Comparison of ENCODE assay signal across 17 cellular contexts in genomic region chr7:96486681-96487080, GRCh38.
DNase-seq lines count a peak whose midpoint lies in the region; ATAC-seq, FAIRE-seq and TF ChIP-seq lines count a peak whose summit lies in the region.
"Had no signal": no experiment of that assay in that cellular context is flagged by ENCODE, and none has a peak within 500 bp of the region (broad histone marks: within the 10 kb centered on the region; RNA-seq: fewer than 3 reads in every experiment).

No MANE protein-coding gene starts in this region.

- H3F3A ChIP-seq in PC-9 (ENCODE audit: insufficient read depth, low read depth) = no peaks in the 10 kb centered on the region

- DNase-seq in IMR-90 (no peak), PC-9 (no peak), prostate gland (ENCODE audit: low spot score) (peak; percentile 5), small intestine (no peak), Caco-2 (no peak)
- DNase-seq: BE2C; CD4-positive, alpha-beta memory T cell; DMS153; H7 had no signal

- H3K9me3 ChIP-seq in IMR-90 (ENCODE audit: control insufficient read depth, insufficient read depth, low read length) (no peaks in the 10 kb centered on the region), PC-9 (ENCODE audit: insufficient read depth, low read depth) (no peaks in the 10 kb centered on the region), prostate gland (no peaks in the 10 kb centered on the region), small intestine (ENCODE audit: control insufficient read depth, low read depth) (no peaks in the 10 kb centered on the region), Caco-2 (no peaks in the 10 kb centered on the region)
- H3K9me3 ChIP-seq: A549, BE2C had no signal

- H4K91ac ChIP-seq in IMR-90 (ENCODE audit: insufficient read depth, low read depth, low read length) = no peak overlapping the region

- peak overlapping the region; percentile 37 for H2AFZ ChIP-seq in IMR-90 (replicated peaks; ENCODE audit: low read length, poor library complexity)
- no peak overlapping the region for H2AFZ ChIP-seq in PC-9

- no peak overlapping the region for H2AK9ac ChIP-seq in IMR-90 (replicated peaks; ENCODE audit: low read depth, low read length, poor library complexity)

- H3K14ac ChIP-seq in IMR-90 (replicated peaks; ENCODE audit: low read depth, low read length) = no peak overlapping the region

- no peaks in the 10 kb centered on the region for H3K79me2 ChIP-seq in PC-9 (ENCODE audit: low read depth)

- no peak overlapping the region for H2BK5ac ChIP-seq in IMR-90 (ENCODE audit: low read depth, low read length, poor library complexity, severe bottlenecking)

- TF ChIP-seq RAD21 in IMR-90 (IDR thresholded peaks at IDR 0.05; ENCODE audit: low read length) = no peak

- no peak overlapping the region for H3K23ac ChIP-seq in IMR-90 (ENCODE audit: low read depth, low read length)

- H3K4me1 ChIP-seq in IMR-90 (ENCODE audit: control insufficient read depth, insufficient read depth, low read length) (no peaks in the 10 kb centered on the region), PC-9 (replicated peaks; ENCODE audit: insufficient read depth) (peaks cover 10% of the 10 kb centered on the region), prostate gland (replicated peaks) (no peaks in the 10 kb centered on the region), small intestine (ENCODE audit: control insufficient read depth in 2 of 2, insufficient read depth in 1 of 2, low read depth in 1 of 2, low read length in 1 of 2) (no peaks in the 10 kb centered on the region), Caco-2 (no peaks in the 10 kb centered on the region)
- H3K4me1 ChIP-seq: A549, BE2C had no signal

- no peaks in the 10 kb centered on the region for H3K4me1 Mint-ChIP-seq in Caco-2 (ENCODE audit: low read depth, unreplicated experiment)
- H3K4me1 Mint-ChIP-seq: CD4-positive, alpha-beta memory T cell had no signal

- no peak overlapping the region for H2BK120ac ChIP-seq in IMR-90 (ENCODE audit: low read depth, low read length)

- no peak overlapping the region for H3K4me3 Mint-ChIP-seq in Caco-2 (ENCODE audit: unreplicated experiment)
- H3K4me3 Mint-ChIP-seq: CD4-positive, alpha-beta memory T cell had no signal

- H3K27ac Mint-ChIP-seq in Caco-2 (ENCODE audit: unreplicated experiment) = no peak overlapping the region
- H3K27ac Mint-ChIP-seq: CD4-positive, alpha-beta memory T cell had no signal

- no peaks in the 10 kb centered on the region for H3K79me1 ChIP-seq in IMR-90 (ENCODE audit: low read depth in 1 of 2, low read length in 2 of 2)

- no peak overlapping the region for H3K27ac ChIP-seq in IMR-90 (ENCODE audit: insufficient read depth, low read length)
- H3K27ac ChIP-seq in PC-9 = no peak overlapping the region
- H3K27ac ChIP-seq in prostate gland = no peak overlapping the region
- H3K27ac ChIP-seq in small intestine (ENCODE audit: low read depth in 1 of 2, low read length in 1 of 2) = no peak overlapping the region
- H3K27ac ChIP-seq: A549, C4-2B had no signal

- TF ChIP-seq POLR2A in IMR-90 (IDR thresholded peaks at IDR 0.05; ENCODE audit: low read depth, low read length) = no peak
- TF ChIP-seq POLR2A in prostate gland (IDR thresholded peaks at IDR 0.05) = no peak

- CTCF ChIA-PET in IMR-90 (lab: Yijun Ruan, JAX) = interaction anchor here (0.6 kb wide), 1 partner anchor 71 kb away, joined by 3 read pairs; no protein-coding TSS in a partner anchor
- CTCF ChIA-PET in PC-9 (lab: Charles Lee) = no interaction called here
- CTCF ChIA-PET in Caco-2 (lab: Charles Lee) = interaction anchor here (0.7 kb wide), 1 partner anchor 364 kb away, joined by 4 read pairs; no protein-coding TSS in a partner anchor

- H2BK15ac ChIP-seq in IMR-90 (ENCODE audit: low read depth, low read length) = no peak overlapping the region

- no peak overlapping the region for H3K4ac ChIP-seq in IMR-90 (ENCODE audit: low read depth, low read length)

- H3K4me2 ChIP-seq in IMR-90 (ENCODE audit: low read depth, low read length) (no peak overlapping the region), PC-9 (peak overlapping the region; percentile 34; the same call in 1 of the 2 replicates)
- H3K4me2 ChIP-seq: A549 had no signal

- no peak overlapping the region for H2AK5ac ChIP-seq in IMR-90 (ENCODE audit: low read depth, low read length)

- H3K9ac ChIP-seq in IMR-90 (ENCODE audit: low read depth, low read length) = no peak overlapping the region

- H3K18ac ChIP-seq in IMR-90 (ENCODE audit: low read depth, low read length) = no peak overlapping the region

- H4K8ac ChIP-seq in IMR-90 (ENCODE audit: low read depth in 2 of 2, low read length in 2 of 2) = no peak overlapping the region

- ATAC-seq in IMR-90 (ENCODE audit: low read depth) = no peak
- ATAC-seq in esophagus mucosa = peak; percentile 93
- no peak for ATAC-seq in HG03460 (IDR thresholded peaks at IDR 0.05; ENCODE audit: unreplicated experiment)
- no peak for ATAC-seq in HG02973 (IDR thresholded peaks at IDR 0.05; ENCODE audit: unreplicated experiment)
- ATAC-seq: A549, GM12878 had no signal

- no peak overlapping the region for H3K4me3 ChIP-seq in IMR-90 (ENCODE audit: insufficient read depth, low read depth, low read length)
- no peak overlapping the region for H3K4me3 ChIP-seq in PC-9
- H3K4me3 ChIP-seq in prostate gland = no peak overlapping the region
- no peak overlapping the region for H3K4me3 ChIP-seq in small intestine (ENCODE audit: low read depth in 1 of 2, low read length in 2 of 2)
- no peak overlapping the region for H3K4me3 ChIP-seq in Caco-2 (ENCODE audit: low read depth, low read length)
- H3K4me3 ChIP-seq: A549, GM12878 had no signal

- TF ChIP-seq CTCF in IMR-90 (conservative IDR thresholded peaks at IDR 0.05; ENCODE audit: low read depth, low read length) (no peak), PC-9 (conservative IDR thresholded peaks at IDR 0.05) (no peak), prostate gland (IDR thresholded peaks at IDR 0.05) (no peak), Caco-2 (IDR thresholded peaks at IDR 0.05; ENCODE audit: insufficient read depth in 1 of 2, low read depth in 1 of 2, low read length in 1 of 2, severe bottlenecking in 1 of 2, unreplicated experiment in 1 of 2) (no peak)

- no CpG with 5 or more reads among the region's 4 CpGs for WGBS in IMR-90 (ENCODE audit: extremely low coverage in 2 of 2, insufficient read length in 1 of 2), 2 experiments
- WGBS in prostate gland = 49% methylated on average over 4 of the region's 4 CpGs
- WGBS in small intestine, 3 donors = 86 to 90% (median 89%) methylated on average over 4 of the region's 4 CpGs

- H3K56ac ChIP-seq in IMR-90 (ENCODE audit: extremely low read depth, insufficient read depth, low read length) = no peak overlapping the region

- no peaks in the 10 kb centered on the region for H3K9me3 Mint-ChIP-seq in Caco-2 (ENCODE audit: unreplicated experiment)
- H3K9me3 Mint-ChIP-seq: CD4-positive, alpha-beta memory T cell had no signal

- no TSS peak for BruUV-seq in IMR-90 (replicated peaks; lab: Mats Ljungman, UMichigan)
- no TSS peak for BruUV-seq in PC-9 (replicated peaks; lab: Mats Ljungman, UMichigan)
- BruUV-seq in Caco-2 (replicated peaks; lab: Mats Ljungman, UMichigan) = no TSS peak

- no peak overlapping the region for H2BK20ac ChIP-seq in IMR-90 (ENCODE audit: low read depth, low read length)

- no peak overlapping the region for H4K5ac ChIP-seq in IMR-90 (ENCODE audit: low read depth, low read length)

- H3K27me3 Mint-ChIP-seq in Caco-2 (ENCODE audit: insufficient read depth, unreplicated experiment) = peaks cover 2% of the 10 kb centered on the region
- H3K27me3 Mint-ChIP-seq: CD4-positive, alpha-beta memory T cell had no signal

- no peaks in the 10 kb centered on the region for H3K27me3 ChIP-seq in IMR-90 (ENCODE audit: control insufficient read depth, insufficient read depth, low read length)
- H3K27me3 ChIP-seq in PC-9 (ENCODE audit: insufficient read depth, low read depth) = no peaks in the 10 kb centered on the region
- no peaks in the 10 kb centered on the region for H3K27me3 ChIP-seq in prostate gland (replicated peaks; ENCODE audit: insufficient read depth)
- no peaks in the 10 kb centered on the region for H3K27me3 ChIP-seq in small intestine (ENCODE audit: control insufficient read depth in 2 of 2, insufficient read depth in 2 of 2, low read length in 2 of 2)
- H3K27me3 ChIP-seq in Caco-2 (replicated peaks; ENCODE audit: control insufficient read depth, insufficient read depth, low read length) = no peaks in the 10 kb centered on the region
- H3K27me3 ChIP-seq: BE2C had no signal

- no peaks in the 10 kb centered on the region for H3K9me1 ChIP-seq in IMR-90 (ENCODE audit: insufficient read depth, low read length)

- H3K36me3 ChIP-seq in IMR-90 (ENCODE audit: control insufficient read depth, insufficient read depth, low read length) (no peaks in the 10 kb centered on the region), PC-9 (ENCODE audit: low read depth) (no peaks in the 10 kb centered on the region), prostate gland (no peaks in the 10 kb centered on the region), small intestine (ENCODE audit: control insufficient read depth in 2 of 2, insufficient read depth in 2 of 2, low read length in 2 of 2) (no peaks in the 10 kb centered on the region), Caco-2 (ENCODE audit: control insufficient read depth, insufficient read depth, low read length) (no peaks in the 10 kb centered on the region)
- H3K36me3 ChIP-seq: BE2C had no signal

- POLR2A ChIA-PET in IMR-90 (lab: Charles Lee; ENCODE audit: unreplicated experiment) (no interaction called here), PC-9 (lab: Charles Lee; ENCODE audit: unreplicated experiment) (no interaction called here), Caco-2 (lab: Charles Lee) (no interaction called here)

- no peak for FAIRE-seq in small intestine (lab: Jason Lieb, UNC)
- FAIRE-seq: A549, D721Med, GM12878, GM18507 had no signal

- no peaks in the 10 kb centered on the region for H4K20me1 ChIP-seq in IMR-90 (ENCODE audit: insufficient read depth, low read length)
- no peaks in the 10 kb centered on the region for H4K20me1 ChIP-seq in PC-9 (ENCODE audit: insufficient read depth)

- in situ Hi-C loops in IMR-90 (cut with MboI; ENCODE audit: low sequenced_read_pairs) = no loop called here

- intact Hi-C loops in IMR-90 (cut with micrococcal nuclease) = no loop called here
- intact Hi-C loops in PC-9 (cut with micrococcal nuclease; ENCODE audit: unreplicated experiment) = no loop called here
- intact Hi-C loops in prostate gland (cut with DNase I) = no loop called here
- intact Hi-C loops in Caco-2 (cut with micrococcal nuclease; ENCODE audit: unreplicated experiment) = no loop called here

- dilution Hi-C loops in IMR-90 (cut with HindIII; ENCODE audit: low sequenced_read_pairs, unreplicated experiment) = no loop called here

- H3K9me2 ChIP-seq in PC-9 (ENCODE audit: insufficient read depth) = no peaks in the 10 kb centered on the region

- no peaks in the 10 kb centered on the region for H3K36me3 Mint-ChIP-seq in Caco-2 (ENCODE audit: insufficient read depth, unreplicated experiment)
- H3K36me3 Mint-ChIP-seq: CD4-positive, alpha-beta memory T cell had no signal

TF ChIP-seq in IMR-90, 13 proteins besides CTCF, POLR2A, EP300 and RAD21 (continues in another document):
- TF ChIP-seq RFX5 (IDR thresholded peaks at IDR 0.05; ENCODE audit: low read depth, low read length) (no peak), CEBPB (IDR thresholded peaks at IDR 0.05; ENCODE audit: low read depth, low read length) (no peak), NFE2L2 (IDR thresholded peaks at IDR 0.05; ENCODE audit: low read depth, low read length) (no peak)
